ENCODE assay signal across 1 cellular context in genomic region chrX:77731821-77732419, GRCh38.
TF ChIP-seq lines count a peak whose summit lies in the region.

No MANE protein-coding gene starts in this region.

TF ChIP-seq in K562, 482 proteins besides CTCF, POLR2A, EP300 and RAD21:
- TF ChIP-seq KAT2B (IDR thresholded peaks at IDR 0.05; ENCODE audit: low read depth, low read length): no peak
- TF ChIP-seq TAF1 (IDR thresholded peaks at IDR 0.05; ENCODE audit: control insufficient read depth, extremely low read depth, insufficient read depth, low read length, severe bottlenecking): no peak
